In genomic region chr4:31791666-31792065, GRCh38 we compare ENCODE assay signal across 20 cellular contexts.
DNase-seq lines count a peak whose midpoint lies in the region; ATAC-seq and TF ChIP-seq lines count a peak whose summit lies in the region.
"Had no signal": no experiment of that assay in that cellular context is flagged by ENCODE, and none has a peak within 500 bp of the region (broad histone marks: within the 10 kb centered on the region; RNA-seq: fewer than 3 reads in every experiment).

No MANE protein-coding gene starts in this region.

- H3K9me3 ChIP-seq in HCT116 (ENCODE audit: control insufficient read depth in 1 of 2, insufficient read depth in 1 of 2, low read depth in 1 of 2, low read length in 2 of 2) (no peaks in the 10 kb centered on the region), SU-DHL-6 (ENCODE audit: insufficient read depth, low read length) (0 out of 2 replicates have a peak, but pooled peaks cover 4% of the 10 kb centered on the region), neural progenitor cell (ENCODE audit: low read depth) (no peaks in the 10 kb centered on the region)
- H3K9me3 ChIP-seq: BLaER1, Caco-2, HAP-1 had no signal

- ATAC-seq in HCT116 (no peak), GM21529 (IDR thresholded peaks at IDR 0.05; ENCODE audit: unreplicated experiment) (no peak)
- ATAC-seq in stimulated activated naive CD8-positive, alpha-beta T cell treated with anti-CD3 and anti-CD28 coated beads, Interleukin-15, Interleukin-2, amounts not matched to agents 100 U/mL and 50 U/mL, for 24 hours, result no peak
- ATAC-seq: CD8-positive, alpha-beta T cell had no signal

- H3K9ac ChIP-seq in HCT116 (ENCODE audit: low read length) (no peak overlapping the region), SU-DHL-6 (ENCODE audit: low read length) (no peak overlapping the region), neural progenitor cell (no peak overlapping the region)
- H3K9ac ChIP-seq: BLaER1 had no signal

- intact Hi-C loops in HCT116 (cut with micrococcal nuclease), result no loop called here

- H3K79me2 ChIP-seq in HCT116 (ENCODE audit: insufficient read depth, low read length) (no peaks in the 10 kb centered on the region), SU-DHL-6 (ENCODE audit: insufficient read depth, low read length) (no peaks in the 10 kb centered on the region), neural progenitor cell (ENCODE audit: low read depth) (no peaks in the 10 kb centered on the region)

- H3K4me2 ChIP-seq in HCT116 (ENCODE audit: low read length) (no peak overlapping the region), SU-DHL-6 (ENCODE audit: low read depth, low read length, poor library complexity, severe bottlenecking) (no peak overlapping the region), neural progenitor cell (no peak overlapping the region)
- H3K4me2 ChIP-seq: BLaER1 had no signal

- no peaks in the 10 kb centered on the region for H3K36me3 Mint-ChIP-seq in neural progenitor cell
- H3K36me3 Mint-ChIP-seq: CD4-positive, CD25-positive, alpha-beta regulatory T cell; CD8-positive, alpha-beta T cell had no signal

- H3K27ac ChIP-seq in HCT116 (ENCODE audit: low read depth, low read length), result no peak overlapping the region
- H3K27ac ChIP-seq in SU-DHL-6 (ENCODE audit: low read depth, low read length), result no peak overlapping the region
- no peak overlapping the region for H3K27ac ChIP-seq in neural progenitor cell
- H3K27ac ChIP-seq: 22Rv1, BLaER1, C4-2B had no signal

- H3K4me3 ChIP-seq in HCT116 (replicated peaks in 1 of 2; ENCODE audit: low read depth in 1 of 2, low read length in 2 of 2) (no peak overlapping the region), SU-DHL-6 (ENCODE audit: insufficient read depth, low read length, poor library complexity, severe bottlenecking) (no peak overlapping the region), neural progenitor cell (no peak overlapping the region)
- H3K4me3 ChIP-seq: BLaER1, HAP-1 had no signal

- H3K4me1 ChIP-seq in HCT116 (ENCODE audit: control insufficient read depth in 1 of 2, insufficient read depth in 2 of 2, low read length in 2 of 2) (no peaks in the 10 kb centered on the region), neural progenitor cell (peaks cover 26% of the 10 kb centered on the region)
- H3K4me1 ChIP-seq: BLaER1, Caco-2, HAP-1 had no signal

- TF ChIP-seq CTCF in HCT116 (IDR thresholded peaks at IDR 0.05 in 2 of 3, conservative IDR thresholded peaks at IDR 0.05 in 1 of 3; ENCODE audit: borderline replicate concordance in 1 of 3, insufficient read depth in 1 of 3, low read depth in 2 of 3, low read length in 2 of 3) (no peak), SU-DHL-6 (IDR thresholded peaks at IDR 0.05; ENCODE audit: insufficient read depth, low read length, poor library complexity, severe bottlenecking) (no peak), neural progenitor cell (IDR thresholded peaks at IDR 0.05) (no peak)

- no peak for TF ChIP-seq POLR2A in HCT116 (IDR thresholded peaks at IDR 0.05; ENCODE audit: borderline replicate concordance, extremely low read depth, insufficient read depth, insufficient read length)

- H3K4me3 Mint-ChIP-seq in neural progenitor cell, result no peak overlapping the region
- H3K4me3 Mint-ChIP-seq: B cell; CD4-positive, CD25-positive, alpha-beta regulatory T cell; CD8-positive, alpha-beta T cell had no signal

- peaks cover 3% of the 10 kb centered on the region for H3K9me3 Mint-ChIP-seq in neural progenitor cell

- H3K4me1 Mint-ChIP-seq in neural progenitor cell, result peaks cover 7% of the 10 kb centered on the region
- H3K4me1 Mint-ChIP-seq: B cell; CD4-positive, CD25-positive, alpha-beta regulatory T cell had no signal

- H3F3A ChIP-seq in SU-DHL-6 (ENCODE audit: insufficient read depth) (no peaks in the 10 kb centered on the region), neural progenitor cell (ENCODE audit: low read depth) (no peaks in the 10 kb centered on the region)

- H4K20me1 ChIP-seq in HCT116 (ENCODE audit: insufficient read depth) (no peaks in the 10 kb centered on the region), SU-DHL-6 (ENCODE audit: low read depth, low read length) (no peaks in the 10 kb centered on the region), neural progenitor cell (ENCODE audit: low read depth) (no peaks in the 10 kb centered on the region)
- H4K20me1 ChIP-seq: BLaER1 had no signal

- TF ChIP-seq RAD21 in HCT116 (IDR thresholded peaks at IDR 0.05; ENCODE audit: low read depth), result no peak

- H3K36me3 ChIP-seq in HCT116 (ENCODE audit: control insufficient read depth in 1 of 2, insufficient read depth in 2 of 2, low read length in 2 of 2) (no peaks in the 10 kb centered on the region), SU-DHL-6 (ENCODE audit: low read length) (no peaks in the 10 kb centered on the region; the same call in 1 of the 2 replicates), neural progenitor cell (no peaks in the 10 kb centered on the region)
- H3K36me3 ChIP-seq: BLaER1, HAP-1 had no signal

- RAD21 ChIA-PET in HCT116 (lab: Charles Lee; ENCODE audit: low non-redundant PET in 1 of 2, low total read pairs in 2 of 2, uncharacterized antibody in 2 of 2, unreplicated experiment in 2 of 2), result no interaction called here

- BruUV-seq in HCT116 (replicated peaks; lab: Mats Ljungman, UMichigan), result no TSS peak

- H3K27me3 ChIP-seq in HCT116 (ENCODE audit: insufficient read depth, low read length) (no peaks in the 10 kb centered on the region), SU-DHL-6 (ENCODE audit: low read length) (no peaks in the 10 kb centered on the region), neural progenitor cell (no peaks in the 10 kb centered on the region)
- H3K27me3 ChIP-seq: BLaER1 had no signal

- CTCF ChIA-PET in HCT116 (lab: Charles Lee), result no interaction called here

- H3K27ac Mint-ChIP-seq in neural progenitor cell, result no peak overlapping the region
- H3K27ac Mint-ChIP-seq: B cell; CD4-positive, CD25-positive, alpha-beta regulatory T cell; CD8-positive, alpha-beta T cell had no signal

- no peaks in the 10 kb centered on the region for H3K27me3 Mint-ChIP-seq in neural progenitor cell (ENCODE audit: insufficient read depth, low read depth)
- H3K27me3 Mint-ChIP-seq: B cell; CD4-positive, CD25-positive, alpha-beta regulatory T cell had no signal

- H2AFZ ChIP-seq in HCT116 (ENCODE audit: low read depth, low read length, poor library complexity, severe bottlenecking) (peak overlapping the region; percentile 12), SU-DHL-6 (ENCODE audit: low read depth, low read length, severe bottlenecking) (peak overlapping the region; percentile 71), neural progenitor cell (replicated peaks) (no peak overlapping the region)

- DNase-seq in NCI-H524 (lab: John Stamatoyannopoulos, UW), result peak; percentile 17 to 22
- DNase-seq in NCI-H524 treated with DMSO at 0.1 percent for 48 hours (lab: John Stamatoyannopoulos, UW), result no peak
- no peak for DNase-seq in HCT116 (ENCODE audit: low read depth, low spot score)
- peak; percentile 18 for DNase-seq in neural progenitor cell (ENCODE audit: low spot score)
- no peak for DNase-seq in stimulated activated naive CD8-positive, alpha-beta T cell treated with anti-CD3 and anti-CD28 coated beads, Interleukin-15, Interleukin-2, amounts not matched to agents 100 U/mL and 50 U/mL, for 24 hours
- DNase-seq in T-helper 1 cell, result no peak
- DNase-seq: Caco-2; CD4-positive, CD25-positive, alpha-beta regulatory T cell; CD8-positive, alpha-beta T cell; DMS53; DMS79 treated with DMSO at 0.1 percent for 48 hours; GF-D8; GOT3 had no signal

- no peaks in the 10 kb centered on the region for H3K9me2 ChIP-seq in HCT116 (ENCODE audit: insufficient read depth)
- H3K9me2 ChIP-seq in SU-DHL-6 (replicated peaks; ENCODE audit: insufficient read depth, low read length), result no peaks in the 10 kb centered on the region

- POLR2A ChIA-PET in HCT116 (lab: Charles Lee), result no interaction called here

TF ChIP-seq in HCT116, 20 proteins besides CTCF, POLR2A, EP300 and RAD21:
- TF ChIP-seq SRF (IDR thresholded peaks at IDR 0.05; ENCODE audit: low read depth) (no peak), CEBPB (IDR thresholded peaks at IDR 0.05; ENCODE audit: low read depth) (no peak), JUND (IDR thresholded peaks at IDR 0.05) (no peak), SP1 (IDR thresholded peaks at IDR 0.05; ENCODE audit: low read depth) (no peak)
TF ChIP-seq in HCT116: peak in this region for 0.

Comparison
In these comparisons a context has a peak if more than half of its experiments do, and no peak if none do; other contexts are left out.
1. DNase-seq: peak in NCI-H524 (2 of 2) and neural progenitor cell (single experiment); none in NCI-H524 treated with DMSO at 0.1 percent for 48 hours (single experiment), HCT116 (single experiment), stimulated activated naive CD8-positive, alpha-beta T cell treated with anti-CD3 and anti-CD28 coated beads, Interleukin-15, Interleukin-2, amounts not matched to agents 100 U/mL and 50 U/mL, for 24 hours (single experiment) and T-helper 1 cell (0 of 5).